Comparison of ENCODE assay signal across 1 cellular context in genomic region chr2:46042207-46042637, GRCh38.
TF ChIP-seq lines count a peak whose summit lies in the region.

No MANE protein-coding gene starts in this region.

TF ChIP-seq in HepG2, 621 proteins besides CTCF, POLR2A, EP300 and RAD21 (continued from another document):
- TF ChIP-seq SP4 (CRISPR knock-in tag; IDR thresholded peaks at IDR 0.05) (0 out of 2 replicates have a peak, but pooled peaks have one; percentile 23), FOXA1 (IDR thresholded peaks at IDR 0.05) (no peak), FOXA1 (CRISPR knock-in tag; IDR thresholded peaks at IDR 0.05) (peak; percentile 54; the same call in 1 of the 2 replicates), FOXP1 (IDR thresholded peaks at IDR 0.05) (no peak), FOXP1 (CRISPR knock-in tag; IDR thresholded peaks at IDR 0.05) (peak; percentile 56), HNF4A (CRISPR knock-in tag; IDR thresholded peaks at IDR 0.05) (peak; percentile 59; the same call in 1 of the 2 replicates), HMGXB4 (CRISPR knock-in tag; IDR thresholded peaks at IDR 0.05; ENCODE audit: borderline replicate concordance in 1 of 2, low read depth in 1 of 2) (0 out of 4 replicates have a peak, but pooled peaks of 1 of the 2 experiments have one; percentile 20), ISL2 (CRISPR knock-in tag; IDR thresholded peaks at IDR 0.05) (0 out of 2 replicates have a peak, but pooled peaks have one; percentile 25), CREM (IDR thresholded peaks at IDR 0.05) (no peak), CREM (CRISPR knock-in tag; IDR thresholded peaks at IDR 0.05) (no peak), KLF12 (CRISPR knock-in tag; IDR thresholded peaks at IDR 0.05; ENCODE audit: borderline replicate concordance) (no peak), MYPOP (CRISPR knock-in tag; IDR thresholded peaks at IDR 0.05) (no peak), NFE2 (CRISPR knock-in tag; IDR thresholded peaks at IDR 0.05) (no peak), ZNF441 (CRISPR knock-in tag; IDR thresholded peaks at IDR 0.05; ENCODE audit: borderline replicate concordance) (no peak), MED1 (CRISPR knock-in tag; IDR thresholded peaks at IDR 0.05) (0 out of 2 replicates have a peak, but pooled peaks have one; percentile 16), PAXIP1 (CRISPR knock-in tag; conservative IDR thresholded peaks at IDR 0.05) (peak; percentile 38; the same call in 1 of the 2 replicates), NCOA2 (CRISPR knock-in tag; IDR thresholded peaks at IDR 0.05) (no peak), GPN1 (CRISPR knock-in tag; IDR thresholded peaks at IDR 0.05; ENCODE audit: borderline replicate concordance) (no peak), RFXAP (CRISPR knock-in tag; IDR thresholded peaks at IDR 0.05; ENCODE audit: borderline replicate concordance) (no peak), MTF1 (CRISPR knock-in tag; IDR thresholded peaks at IDR 0.05) (no peak), FOXP4 (CRISPR knock-in tag; IDR thresholded peaks at IDR 0.05) (peak; percentile 57; the same call in 1 of the 2 replicates), ZNF607 (CRISPR knock-in tag; IDR thresholded peaks at IDR 0.05; ENCODE audit: borderline replicate concordance) (no peak), CHD2 (IDR thresholded peaks at IDR 0.05; ENCODE audit: low read depth, low read length) (no peak), HMG20A (CRISPR knock-in tag; IDR thresholded peaks at IDR 0.05; ENCODE audit: borderline replicate concordance) (0 out of 2 replicates have a peak, but pooled peaks have one; percentile 29), TEAD3 (CRISPR knock-in tag; optimal IDR thresholded peaks at IDR 0.05; ENCODE audit: borderline replicate concordance) (no peak), NR2F6 (IDR thresholded peaks at IDR 0.05) (no peak), NR2F6 (CRISPR knock-in tag; IDR thresholded peaks at IDR 0.05) (no peak), FOXJ3 (CRISPR knock-in tag; IDR thresholded peaks at IDR 0.05; ENCODE audit: borderline replicate concordance) (peak; percentile 56; the same call in 1 of the 2 replicates), TP53 (CRISPR knock-in tag; conservative IDR thresholded peaks at IDR 0.05) (no peak), RFXANK (CRISPR knock-in tag; IDR thresholded peaks at IDR 0.05) (no peak), GFI1 (CRISPR knock-in tag; IDR thresholded peaks at IDR 0.05; ENCODE audit: borderline replicate concordance) (0 out of 2 replicates have a peak, but pooled peaks have one; percentile 38), FOXA3 (CRISPR knock-in tag; IDR thresholded peaks at IDR 0.05) (peak; percentile 50; the same call in 1 of the 2 replicates), MZF1 (CRISPR knock-in tag; IDR thresholded peaks at IDR 0.05; ENCODE audit: borderline replicate concordance) (no peak), SP2 (CRISPR knock-in tag; IDR thresholded peaks at IDR 0.05) (no peak), TEF (CRISPR knock-in tag; IDR thresholded peaks at IDR 0.05) (no peak), ZBTB26 (CRISPR knock-in tag; IDR thresholded peaks at IDR 0.05; ENCODE audit: borderline replicate concordance) (no peak), ZFP91 (CRISPR knock-in tag; IDR thresholded peaks at IDR 0.05; ENCODE audit: borderline replicate concordance) (no peak)
- TF ChIP-seq, protein P1, sequence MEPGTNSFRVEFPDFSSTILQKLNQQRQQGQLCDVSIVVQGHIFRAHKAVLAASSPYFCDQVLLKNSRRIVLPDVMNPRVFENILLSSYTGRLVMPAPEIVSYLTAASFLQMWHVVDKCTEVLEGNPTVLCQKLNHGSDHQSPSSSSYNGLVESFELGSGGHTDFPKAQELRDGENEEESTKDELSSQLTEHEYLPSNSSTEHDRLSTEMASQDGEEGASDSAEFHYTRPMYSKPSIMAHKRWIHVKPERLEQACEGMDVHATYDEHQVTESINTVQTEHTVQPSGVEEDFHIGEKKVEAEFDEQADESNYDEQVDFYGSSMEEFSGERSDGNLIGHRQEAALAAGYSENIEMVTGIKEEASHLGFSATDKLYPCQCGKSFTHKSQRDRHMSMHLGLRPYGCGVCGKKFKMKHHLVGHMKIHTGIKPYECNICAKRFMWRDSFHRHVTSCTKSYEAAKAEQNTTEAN (CRISPR knock-in tag; conservative IDR thresholded peaks at IDR 0.05): 0 out of 2 replicates have a peak, but pooled peaks have one; percentile 34
- TF ChIP-seq, protein P2, sequence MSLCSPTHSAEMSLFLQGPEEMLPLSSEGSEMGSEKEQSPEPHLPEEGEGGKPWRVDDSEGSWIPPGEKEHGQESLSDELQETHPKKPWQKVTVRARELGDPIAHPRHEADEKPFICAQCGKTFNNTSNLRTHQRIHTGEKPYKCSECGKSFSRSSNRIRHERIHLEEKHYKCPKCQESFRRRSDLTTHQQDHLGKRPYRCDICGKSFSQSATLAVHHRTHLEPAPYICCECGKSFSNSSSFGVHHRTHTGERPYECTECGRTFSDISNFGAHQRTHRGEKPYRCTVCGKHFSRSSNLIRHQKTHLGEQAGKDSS (CRISPR knock-in tag; IDR thresholded peaks at IDR 0.05; ENCODE audit: borderline replicate concordance, low read depth): no peak
- TF ChIP-seq, protein P3, sequence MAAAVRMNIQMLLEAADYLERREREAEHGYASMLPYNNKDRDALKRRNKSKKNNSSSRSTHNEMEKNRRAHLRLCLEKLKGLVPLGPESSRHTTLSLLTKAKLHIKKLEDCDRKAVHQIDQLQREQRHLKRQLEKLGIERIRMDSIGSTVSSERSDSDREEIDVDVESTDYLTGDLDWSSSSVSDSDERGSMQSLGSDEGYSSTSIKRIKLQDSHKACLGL (CRISPR knock-in tag; IDR thresholded peaks at IDR 0.05): no peak
- TF ChIP-seq, protein P4, sequence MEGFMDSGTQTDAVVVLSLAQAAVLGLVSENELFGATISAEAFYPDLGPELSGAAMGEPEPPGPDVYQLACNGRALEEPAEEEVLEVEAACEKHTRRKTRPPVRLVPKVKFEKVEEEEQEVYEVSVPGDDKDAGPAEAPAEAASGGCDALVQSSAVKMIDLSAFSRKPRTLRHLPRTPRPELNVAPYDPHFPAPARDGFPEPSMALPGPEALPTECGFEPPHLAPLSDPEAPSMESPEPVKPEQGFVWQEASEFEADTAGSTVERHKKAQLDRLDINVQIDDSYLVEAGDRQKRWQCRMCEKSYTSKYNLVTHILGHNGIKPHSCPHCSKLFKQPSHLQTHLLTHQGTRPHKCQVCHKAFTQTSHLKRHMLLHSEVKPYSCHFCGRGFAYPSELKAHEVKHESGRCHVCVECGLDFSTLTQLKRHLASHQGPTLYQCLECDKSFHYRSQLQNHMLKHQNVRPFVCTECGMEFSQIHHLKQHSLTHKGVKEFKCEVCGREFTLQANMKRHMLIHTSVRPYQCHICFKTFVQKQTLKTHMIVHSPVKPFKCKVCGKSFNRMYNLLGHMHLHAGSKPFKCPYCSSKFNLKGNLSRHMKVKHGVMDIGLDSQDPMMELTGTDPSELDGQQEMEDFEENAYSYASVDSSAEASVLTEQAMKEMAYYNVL (CRISPR knock-in tag; IDR thresholded peaks at IDR 0.05; ENCODE audit: borderline replicate concordance): no peak
- TF ChIP-seq, protein P5, sequence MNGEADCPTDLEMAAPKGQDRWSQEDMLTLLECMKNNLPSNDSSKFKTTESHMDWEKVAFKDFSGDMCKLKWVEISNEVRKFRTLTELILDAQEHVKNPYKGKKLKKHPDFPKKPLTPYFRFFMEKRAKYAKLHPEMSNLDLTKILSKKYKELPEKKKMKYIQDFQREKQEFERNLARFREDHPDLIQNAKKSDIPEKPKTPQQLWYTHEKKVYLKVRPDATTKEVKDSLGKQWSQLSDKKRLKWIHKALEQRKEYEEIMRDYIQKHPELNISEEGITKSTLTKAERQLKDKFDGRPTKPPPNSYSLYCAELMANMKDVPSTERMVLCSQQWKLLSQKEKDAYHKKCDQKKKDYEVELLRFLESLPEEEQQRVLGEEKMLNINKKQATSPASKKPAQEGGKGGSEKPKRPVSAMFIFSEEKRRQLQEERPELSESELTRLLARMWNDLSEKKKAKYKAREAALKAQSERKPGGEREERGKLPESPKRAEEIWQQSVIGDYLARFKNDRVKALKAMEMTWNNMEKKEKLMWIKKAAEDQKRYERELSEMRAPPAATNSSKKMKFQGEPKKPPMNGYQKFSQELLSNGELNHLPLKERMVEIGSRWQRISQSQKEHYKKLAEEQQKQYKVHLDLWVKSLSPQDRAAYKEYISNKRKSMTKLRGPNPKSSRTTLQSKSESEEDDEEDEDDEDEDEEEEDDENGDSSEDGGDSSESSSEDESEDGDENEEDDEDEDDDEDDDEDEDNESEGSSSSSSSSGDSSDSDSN (CRISPR knock-in tag; IDR thresholded peaks at IDR 0.05): no peak
